Comparison of ENCODE assay signal across 9 cellular contexts in genomic region chr14:100692859-100693558, GRCh38. TPM values are rescaled to one million over a fixed set of nuclear protein-coding genes. Genes with fewer than 3 reads are reported as not detected.
DNase-seq lines count a peak whose midpoint lies in the region; ATAC-seq and TF ChIP-seq lines count a peak whose summit lies in the region.
"Had no signal": no experiment of that assay in that cellular context is flagged by ENCODE, and none has a peak within 500 bp of the region (broad histone marks: within the 10 kb centered on the region; RNA-seq: fewer than 3 reads in every experiment).

No MANE protein-coding gene starts in this region.

- ATAC-seq in RWPE2 (ENCODE audit: low read depth), result peak; percentile 93
- no peak for ATAC-seq in GM18870 (IDR thresholded peaks at IDR 0.05; ENCODE audit: unreplicated experiment)

- H3K36me3 ChIP-seq in RWPE2 (ENCODE audit: low read depth), result no peaks in the 10 kb centered on the region

- TF ChIP-seq CTCF in RWPE2 (IDR thresholded peaks at IDR 0.05; ENCODE audit: poor library complexity, severe bottlenecking), result no peak

- H3K27me3 ChIP-seq in RWPE2 (ENCODE audit: insufficient read depth, poor library complexity, severe bottlenecking), result no peaks in the 10 kb centered on the region

- peak; percentile 33 for DNase-seq in DMS 273 (lab: John Stamatoyannopoulos, UW; ENCODE audit: unreplicated experiment)
- DNase-seq in DMS 273 treated with DMSO at 0.1 percent for 48 hours (lab: John Stamatoyannopoulos, UW), result no peak
- peak; percentile 99 for DNase-seq in RWPE2 (ENCODE audit: low spot score)
- DNase-seq in fibroblast of the conjunctiva (ENCODE audit: low read depth), result peak; percentile 63
- DNase-seq in ureter (ENCODE audit: low spot score), result peak; percentile 82
- DNase-seq in stimulated activated CD4-positive, alpha-beta T cell treated with anti-CD3 and anti-CD28 coated beads, Interleukin-2, amount 100 ng/mL, for 48 hours, result no peak
- DNase-seq in GM19238 (ENCODE audit: insufficient read length, low spot score), result no peak

- peak overlapping the region; percentile 94 for H3K27ac ChIP-seq in RWPE2 (ENCODE audit: poor library complexity, severe bottlenecking)
- H3K27ac ChIP-seq: 22Rv1 had no signal

- no peaks in the 10 kb centered on the region for H3K9me3 ChIP-seq in RWPE2 (ENCODE audit: severe bottlenecking)

- H3K4me1 ChIP-seq in RWPE2 (ENCODE audit: insufficient read depth, poor library complexity, severe bottlenecking), result peaks cover 34% of the 10 kb centered on the region

- peak overlapping the region; percentile 9 for H3K4me3 ChIP-seq in RWPE2 (ENCODE audit: severe bottlenecking)

RNA-seq across cellular contexts. Expression of gene DLK1, which starts 33.7 kb away (rescaled TPM):
- total RNA-seq in ureter, result 0.39 TPM

Comparison
In these comparisons a context has a peak if more than half of its experiments do, and no peak if none do; other contexts are left out.
1. DNase-seq: peak in DMS 273 (single experiment), RWPE2 (single experiment), fibroblast of the conjunctiva (single experiment) and ureter (single experiment); none in DMS 273 treated with DMSO at 0.1 percent for 48 hours (single experiment), stimulated activated CD4-positive, alpha-beta T cell treated with anti-CD3 and anti-CD28 coated beads, Interleukin-2, amount 100 ng/mL, for 48 hours (0 of 2) and GM19238 (single experiment).